1 cellular context compared by ENCODE assay signal in genomic region chr4:17576932-17577659, GRCh38.
TF ChIP-seq lines count a peak whose summit lies in the region.

Gene LAP3, plus strand, starts transcription at chr4:17577198. Its CDS starts 268 bp downstream, at chr4:17577466.

TF ChIP-seq in HepG2, 621 proteins besides CTCF, POLR2A, EP300 and RAD21 (continued from another document):
- TF ChIP-seq ZUFSP (CRISPR knock-in tag; IDR thresholded peaks at IDR 0.05; ENCODE audit: borderline replicate concordance) (no peak), BCLAF1 (IDR thresholded peaks at IDR 0.05) (no peak), CREB1 (IDR thresholded peaks at IDR 0.05) (peak; percentile 99), CREB1 (CRISPR knock-in tag; IDR thresholded peaks at IDR 0.05) (peak; percentile 75), RERE (CRISPR knock-in tag; IDR thresholded peaks at IDR 0.05; ENCODE audit: low read depth) (no peak), KDM3A (CRISPR knock-in tag; IDR thresholded peaks at IDR 0.05; ENCODE audit: low read depth) (no peak; the same call in 1 of the 2 replicates), E2F2 (CRISPR knock-in tag; IDR thresholded peaks at IDR 0.05; ENCODE audit: borderline replicate concordance) (no peak), ZNF652 (CRISPR knock-in tag; IDR thresholded peaks at IDR 0.05; ENCODE audit: borderline replicate concordance, low read depth) (no peak), NCOA5 (CRISPR knock-in tag; IDR thresholded peaks at IDR 0.05) (no peak), ZNF30 (CRISPR knock-in tag; IDR thresholded peaks at IDR 0.05) (no peak), REL (CRISPR knock-in tag; conservative IDR thresholded peaks at IDR 0.05) (peak; percentile 76), ZNF619 (CRISPR knock-in tag; IDR thresholded peaks at IDR 0.05) (no peak), ATF2 (CRISPR knock-in tag; IDR thresholded peaks at IDR 0.05) (peak; percentile 56; the same call in 1 of the 2 replicates), NCOA1 (CRISPR knock-in tag; IDR thresholded peaks at IDR 0.05) (no peak), ZNF329 (CRISPR knock-in tag; IDR thresholded peaks at IDR 0.05; ENCODE audit: low read depth) (no peak), MEIS1 (CRISPR knock-in tag; IDR thresholded peaks at IDR 0.05; ENCODE audit: borderline replicate concordance) (no peak), ZNF879 (CRISPR knock-in tag; IDR thresholded peaks at IDR 0.05) (no peak), ZNF709 (CRISPR knock-in tag; IDR thresholded peaks at IDR 0.05) (peak; percentile 98), ZBTB44 (CRISPR knock-in tag; IDR thresholded peaks at IDR 0.05) (0 out of 2 replicates have a peak, but pooled peaks have one; percentile 58), ZNF614 (CRISPR knock-in tag; IDR thresholded peaks at IDR 0.05; ENCODE audit: borderline replicate concordance) (peak; percentile 60; the same call in 1 of the 2 replicates), ZNF17 (CRISPR knock-in tag; IDR thresholded peaks at IDR 0.05) (no peak), MZF1 (CRISPR knock-in tag; IDR thresholded peaks at IDR 0.05; ENCODE audit: borderline replicate concordance) (no peak), MAZ (IDR thresholded peaks at IDR 0.05; ENCODE audit: borderline replicate concordance, low read depth, low read length) (peak; percentile 95), MAZ (CRISPR knock-in tag; IDR thresholded peaks at IDR 0.05; ENCODE audit: low read depth) (peak; percentile 85), MATR3 (CRISPR knock-in tag; IDR thresholded peaks at IDR 0.05) (no peak), ZMAT5 (CRISPR knock-in tag; IDR thresholded peaks at IDR 0.05; ENCODE audit: borderline replicate concordance, low read depth) (no peak), CENPX (CRISPR knock-in tag; IDR thresholded peaks at IDR 0.05) (no peak), ZNF333 (CRISPR knock-in tag; IDR thresholded peaks at IDR 0.05; ENCODE audit: borderline replicate concordance) (no peak), RARG (CRISPR knock-in tag; IDR thresholded peaks at IDR 0.05; ENCODE audit: low read depth) (no peak), KDM1A (CRISPR knock-in tag; IDR thresholded peaks at IDR 0.05) (no peak), ZNF720 (CRISPR knock-in tag; IDR thresholded peaks at IDR 0.05) (no peak), YY1 (IDR thresholded peaks at IDR 0.05; ENCODE audit: insufficient read depth, insufficient replicate concordance, low read depth, low read length) (peak; percentile 64), FOXK1 (CRISPR knock-in tag; IDR thresholded peaks at IDR 0.05; ENCODE audit: borderline replicate concordance, low read depth) (peak; percentile 59; the same call in 1 of the 2 replicates), ZFP41 (CRISPR knock-in tag; IDR thresholded peaks at IDR 0.05; ENCODE audit: borderline replicate concordance) (no peak), PATZ1 (CRISPR knock-in tag; IDR thresholded peaks at IDR 0.05) (peak; percentile 59), ZNF615 (CRISPR knock-in tag; IDR thresholded peaks at IDR 0.05; ENCODE audit: borderline replicate concordance) (peak; percentile 77; the same call in 1 of the 2 replicates), CENPBD1 (CRISPR knock-in tag; IDR thresholded peaks at IDR 0.05; ENCODE audit: borderline replicate concordance, low read depth) (no peak)
